Comparison of ENCODE assay signal across 20 cellular contexts in the genomic region with DNA sequence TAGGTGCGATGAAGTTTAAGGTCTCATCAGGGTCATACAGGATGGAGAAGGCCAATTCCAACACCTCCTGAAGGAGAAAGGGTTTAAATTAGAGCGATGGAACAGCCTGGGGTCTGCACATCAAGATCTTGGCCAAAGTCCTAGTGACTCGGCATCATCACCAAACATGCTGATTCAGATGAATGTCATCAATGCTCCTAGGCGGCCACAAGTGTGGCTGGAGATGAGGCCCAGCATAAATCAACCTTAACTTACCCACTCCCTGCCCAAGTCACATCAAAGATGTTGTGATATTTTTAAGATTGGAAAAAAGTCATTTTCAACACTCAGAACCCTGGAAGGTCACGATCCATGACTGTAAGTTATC. TPM values are rescaled to one million over a fixed set of nuclear protein-coding genes. Genes with fewer than 3 reads are reported as not detected.
DNase-seq lines count a peak whose midpoint lies in the region; ATAC-seq, FAIRE-seq and TF ChIP-seq lines count a peak whose summit lies in the region.
"Had no signal": no experiment of that assay in that cellular context is flagged by ENCODE, and none has a peak within 500 bp of the region (broad histone marks: within the 10 kb centered on the region; RNA-seq: fewer than 3 reads in every experiment).

No MANE protein-coding gene starts in this region.

- no peaks in the 10 kb centered on the region for H4K20me1 ChIP-seq in GM23248 (ENCODE audit: insufficient read depth)
- no peaks in the 10 kb centered on the region for H4K20me1 ChIP-seq in hepatocyte (ENCODE audit: insufficient read depth, poor library complexity, severe bottlenecking)

- H3K27me3 Mint-ChIP-seq in T-helper 2 cell treated with Interferon-gamma antibody and Interleukin-4, amounts not matched to agents 5 μg/mL and 100 μg/mL, for 36 hours (ENCODE audit: low read depth) = no peaks in the 10 kb centered on the region
- no peaks in the 10 kb centered on the region for H3K27me3 Mint-ChIP-seq in activated CD4-positive, alpha-beta memory T cell treated with anti-CD3 and anti-CD28 coated beads for 36 hours
- H3K27me3 Mint-ChIP-seq: type B pancreatic cell had no signal

- H3K36me3 Mint-ChIP-seq in T-helper 2 cell treated with Interferon-gamma antibody and Interleukin-4, amounts not matched to agents 5 μg/mL and 100 μg/mL, for 36 hours (ENCODE audit: low read depth) = peaks cover 76% of the 10 kb centered on the region
- H3K36me3 Mint-ChIP-seq in activated CD4-positive, alpha-beta memory T cell treated with anti-CD3 and anti-CD28 coated beads for 36 hours = peaks cover 59% of the 10 kb centered on the region

- H3K27me3 ChIP-seq in GM23248 (replicated peaks; ENCODE audit: insufficient read depth) (no peaks in the 10 kb centered on the region), hepatocyte (no peaks in the 10 kb centered on the region), small intestine (ENCODE audit: control insufficient read depth in 2 of 2, insufficient read depth in 2 of 2, low read length in 2 of 2) (no peaks in the 10 kb centered on the region)

- H3K4me2 ChIP-seq in GM23248 (ENCODE audit: unreplicated experiment) = no peak overlapping the region
- no peak overlapping the region for H3K4me2 ChIP-seq in hepatocyte

- POLR2A ChIA-PET in activated CD4-positive, alpha-beta memory T cell treated with anti-CD3 and anti-CD28 coated beads for 36 hours (lab: Charles Lee) = no interaction called here

- no peak overlapping the region for H3K9ac ChIP-seq in GM23248

- no peaks in the 10 kb centered on the region for H3K9me3 Mint-ChIP-seq in T-helper 2 cell treated with Interferon-gamma antibody and Interleukin-4, amounts not matched to agents 5 μg/mL and 100 μg/mL, for 36 hours
- H3K9me3 Mint-ChIP-seq in activated CD4-positive, alpha-beta memory T cell treated with anti-CD3 and anti-CD28 coated beads for 36 hours = no peaks in the 10 kb centered on the region
- H3K9me3 Mint-ChIP-seq: CD14-positive monocyte, endodermal cell, type B pancreatic cell had no signal

- no peak for ATAC-seq in HG03095 (IDR thresholded peaks at IDR 0.05; ENCODE audit: unreplicated experiment)
- ATAC-seq in GM18505 (IDR thresholded peaks at IDR 0.05; ENCODE audit: unreplicated experiment) = no peak
- ATAC-seq: left colon had no signal

- FAIRE-seq in small intestine (lab: Jason Lieb, UNC) = no peak

- no peak for TF ChIP-seq POLR2A in GM18505 (IDR thresholded peaks at IDR 0.05; ENCODE audit: borderline replicate concordance, extremely low read depth, insufficient read depth, insufficient read length)

- in situ Hi-C loops in GM23248 (cut with MboI) = no loop called here

- H3K9me2 ChIP-seq in GM23248 (ENCODE audit: insufficient read depth) (no peaks in the 10 kb centered on the region), hepatocyte (replicated peaks; ENCODE audit: insufficient read depth) (no peaks in the 10 kb centered on the region)

- no peak overlapping the region for H3K27ac ChIP-seq in GM23248
- peak overlapping the region; percentile 33 for H3K27ac ChIP-seq in hepatocyte
- no peak overlapping the region for H3K27ac ChIP-seq in small intestine (ENCODE audit: low read depth in 1 of 2, low read length in 1 of 2)

- no peak for DNase-seq in T-helper 2 cell treated with Interferon-gamma antibody and Interleukin-4, amounts not matched to agents 5 μg/mL and 100 μg/mL, for 36 hours (ENCODE audit: low spot score)
- DNase-seq in T-helper 2 cell (no peak), GM23248 (peak; percentile 38), hepatocyte (ENCODE audit: low spot score) (no peak), small intestine (no peak)
- no peak for DNase-seq in activated CD4-positive, alpha-beta memory T cell treated with anti-CD3 and anti-CD28 coated beads for 36 hours
- DNase-seq: 8988T; activated CD4-positive, alpha-beta T cell treated with anti-CD3 and anti-CD28 coated beads, Interleukin-2, amount 50 U/mL, for 4 hours; activated effector memory CD4-positive, alpha-beta T cell treated with Interleukin-2 at 50 U/mL for 16 hours; DMS79; endodermal cell; left colon; NCI-H1092; NCI-H526 treated with DMSO at 0.1 percent for 48 hours; retina; stimulated activated naive CD4-positive, alpha-beta T cell treated with Interleukin-2 at 50 U/mL for 16 hours had no signal

- peaks cover 3% of the 10 kb centered on the region for H3K79me2 ChIP-seq in GM23248 (ENCODE audit: insufficient read depth)
- H3K79me2 ChIP-seq in hepatocyte = no peaks in the 10 kb centered on the region

- peaks cover 23% of the 10 kb centered on the region for H3F3A ChIP-seq in GM23248 (ENCODE audit: insufficient read depth)

- TF ChIP-seq CTCF in hepatocyte (IDR thresholded peaks at IDR 0.05; ENCODE audit: poor library complexity) = no peak

- H3K36me3 ChIP-seq in GM23248 (ENCODE audit: low read depth) = peaks cover 35% of the 10 kb centered on the region
- H3K36me3 ChIP-seq in hepatocyte (replicated peaks; ENCODE audit: insufficient read depth, low read depth) = no peaks in the 10 kb centered on the region
- H3K36me3 ChIP-seq in small intestine (ENCODE audit: control insufficient read depth in 2 of 2, insufficient read depth in 2 of 2, low read length in 2 of 2) = peaks cover 16 to 20% of the 10 kb centered on the region in 2 donors

- no peak overlapping the region for H3K4me3 Mint-ChIP-seq in T-helper 2 cell treated with Interferon-gamma antibody and Interleukin-4, amounts not matched to agents 5 μg/mL and 100 μg/mL, for 36 hours
- no peak overlapping the region for H3K4me3 Mint-ChIP-seq in activated CD4-positive, alpha-beta memory T cell treated with anti-CD3 and anti-CD28 coated beads for 36 hours
- H3K4me3 Mint-ChIP-seq: CD14-positive monocyte, endodermal cell, type B pancreatic cell had no signal

- H3K4me3 ChIP-seq in GM23248 (no peak overlapping the region), hepatocyte (no peak overlapping the region), small intestine (ENCODE audit: low read depth in 1 of 2, low read length in 2 of 2) (no peak overlapping the region)

- H3K9me3 ChIP-seq in GM23248 (ENCODE audit: low read depth) (no peaks in the 10 kb centered on the region), hepatocyte (ENCODE audit: low read depth) (no peaks in the 10 kb centered on the region), small intestine (ENCODE audit: control insufficient read depth, low read depth) (no peaks in the 10 kb centered on the region)

- peak overlapping the region; percentile 36 for H3K27ac Mint-ChIP-seq in T-helper 2 cell treated with Interferon-gamma antibody and Interleukin-4, amounts not matched to agents 5 μg/mL and 100 μg/mL, for 36 hours
- H3K27ac Mint-ChIP-seq in activated CD4-positive, alpha-beta memory T cell treated with anti-CD3 and anti-CD28 coated beads for 36 hours = peak overlapping the region; percentile 64
- H3K27ac Mint-ChIP-seq: endodermal cell had no signal

- CTCF ChIA-PET in activated CD4-positive, alpha-beta memory T cell treated with anti-CD3 and anti-CD28 coated beads for 36 hours (lab: Charles Lee) = no interaction called here

- intact Hi-C loops in activated CD4-positive, alpha-beta memory T cell treated with anti-CD3 and anti-CD28 coated beads for 36 hours (cut with micrococcal nuclease) = loop anchor here (10.0 kb wide), 2 partner anchors 434 to 554 kb away; a partner anchor contains a TSS

- 49 to 56% methylated on average over 5 of the region's 5 CpGs for WGBS in GM23248 (ENCODE audit: low coverage in 1 of 2, low lambda C conversion rate in 2 of 2, missing lambda C conversion rate in 2 of 2), 2 experiments
- 96% methylated on average over 5 of the region's 5 CpGs for WGBS in hepatocyte (ENCODE audit: low lambda C conversion rate, missing lambda C conversion rate)
- 90 to 91% (median 90%) methylated on average over 5 of the region's 5 CpGs for WGBS in small intestine, 3 donors

- H3K4me1 ChIP-seq in GM23248 (ENCODE audit: insufficient read depth) = peaks cover 14% of the 10 kb centered on the region
- H3K4me1 ChIP-seq in hepatocyte (ENCODE audit: insufficient read depth) = peaks cover 11% of the 10 kb centered on the region
- peaks cover 0 to 2% of the 10 kb centered on the region in 2 donors for H3K4me1 ChIP-seq in small intestine (ENCODE audit: control insufficient read depth in 2 of 2, insufficient read depth in 1 of 2, low read depth in 1 of 2, low read length in 1 of 2)

- H2AFZ ChIP-seq in GM23248 (no peak overlapping the region), hepatocyte (no peak overlapping the region)

- peaks cover 22% of the 10 kb centered on the region for H3K4me1 Mint-ChIP-seq in T-helper 2 cell treated with Interferon-gamma antibody and Interleukin-4, amounts not matched to agents 5 μg/mL and 100 μg/mL, for 36 hours (ENCODE audit: low read depth)
- H3K4me1 Mint-ChIP-seq in activated CD4-positive, alpha-beta memory T cell treated with anti-CD3 and anti-CD28 coated beads for 36 hours (ENCODE audit: low read depth) = peaks cover 45% of the 10 kb centered on the region

RNA-seq across cellular contexts. Expression of a gene that starts 37.5 kb away (rescaled TPM):
- 51.1 and 57.9 TPM in 2 replicates for total RNA-seq in GM23248 (2014; rRNA removed; shearing (Covaris generic))
- 38.4 and 41.5 TPM in 2 replicates for polyA plus RNA-seq in GM23248 (2016; fragmentation: Nextera tagmentation; extraction: Ambion mirVana)
- 10 to 100 TPM; 57.4 to 64.1 TPM for total RNA-seq in activated CD4-positive, alpha-beta memory T cell treated with anti-CD3 and anti-CD28 coated beads for 36 hours
- 42.3 and 50.5 TPM in 2 replicates for total RNA-seq in hepatocyte
- 32.8 and 35.0 TPM in 2 replicates for polyA plus RNA-seq in hepatocyte
- 10 to 100 TPM; 13.2 to 23.9 (median 17.3) TPM for polyA plus RNA-seq in small intestine
